ENCODE assay signal across 8 cellular contexts in the genomic region with DNA sequence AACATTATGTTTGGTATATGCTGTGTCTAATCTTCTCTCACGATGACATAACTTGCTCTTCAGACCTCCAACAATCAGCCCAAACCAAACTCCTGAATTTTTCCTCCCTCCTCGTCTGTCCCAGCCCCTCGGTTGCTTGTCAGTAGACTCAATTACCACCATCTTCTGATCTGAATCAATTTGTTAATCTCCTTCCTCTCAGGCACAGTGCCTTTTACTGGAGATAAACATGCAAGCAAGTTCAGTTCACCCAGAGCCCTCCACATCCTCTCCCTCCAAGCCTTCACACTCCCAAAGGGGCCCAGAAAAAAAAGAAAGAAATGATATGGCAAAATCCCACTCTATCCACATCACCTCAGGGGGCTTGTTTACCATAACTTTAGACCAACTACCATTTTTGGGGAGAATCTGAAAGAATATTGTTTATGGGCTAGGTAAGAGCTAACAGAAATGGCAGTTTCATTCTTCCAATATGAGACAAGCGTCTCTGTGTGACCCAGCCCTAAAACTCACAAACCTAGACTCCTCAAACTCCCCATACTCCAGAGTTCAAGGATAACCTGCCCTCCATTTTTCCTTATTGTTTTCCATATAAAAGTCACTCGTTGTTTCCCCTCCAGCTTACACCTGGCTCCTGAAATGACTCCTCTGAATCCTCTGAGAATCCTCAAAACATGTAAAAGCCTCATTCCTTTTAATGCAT. TPM values are rescaled to one million over a fixed set of nuclear protein-coding genes. Genes with fewer than 3 reads are reported as not detected.
DNase-seq lines count a peak whose midpoint lies in the region; ATAC-seq, FAIRE-seq and TF ChIP-seq lines count a peak whose summit lies in the region.

No MANE protein-coding gene starts in this region.

- H3K27me3 ChIP-seq in HepG2 (ENCODE audit: control insufficient read depth in 1 of 2, insufficient read depth in 2 of 2, low read length in 2 of 2) (no peaks in the 10 kb centered on the region; a peak in 2 of 5 replicates), tibial artery (no peaks in the 10 kb centered on the region)

- no peaks in the 10 kb centered on the region; the same call in 1 of the 2 replicates for H4K20me1 ChIP-seq in HepG2 (ENCODE audit: insufficient read depth, low read length)

- H3K36me3 Mint-ChIP-seq in activated T-cell treated with anti-CD3 and anti-CD28 coated beads, Interleukin-2, amount 50 U/mL, for 4 hours (ENCODE audit: insufficient read depth), result no peaks in the 10 kb centered on the region
- no peaks in the 10 kb centered on the region for H3K36me3 Mint-ChIP-seq in activated naive CD8-positive, alpha-beta T cell treated with anti-CD3 and anti-CD28 coated beads, Interleukin-2, amount 50 U/mL, for 24 hours (ENCODE audit: low read depth)

- H3K36me3 ChIP-seq in HepG2 (replicated peaks in 1 of 2; ENCODE audit: control insufficient read depth in 1 of 2, insufficient read depth in 2 of 2, low read length in 2 of 2) (no peaks in the 10 kb centered on the region), tibial artery (no peaks in the 10 kb centered on the region)

- H3K9ac ChIP-seq in HepG2 (ENCODE audit: insufficient read depth, low read depth, low read length), result peak overlapping the region; percentile 86

- H2AFZ ChIP-seq in HepG2 (ENCODE audit: low read length), result no peak overlapping the region

- CTCF ChIA-PET in HepG2 (lab: Yijun Ruan, JAX; ENCODE audit: low intra/inter-chr PET ratio, low total read pairs), result no interaction called here

- no peak for TF ChIP-seq EP300 in HepG2 (IDR thresholded peaks at IDR 0.05; ENCODE audit: low read depth in 2 of 2, low read length in 2 of 2)
- no peak for TF ChIP-seq EP300 in HepG2 (CRISPR knock-in tag; IDR thresholded peaks at IDR 0.05; ENCODE audit: borderline replicate concordance)

- intact Hi-C loops in HepG2 (cut with micrococcal nuclease; ENCODE audit: unreplicated experiment) (loop anchor here (5.0 kb wide), 2 partner anchors 44 to 114 kb away; no protein-coding TSS in a partner anchor), tibial artery (cut with DNase I; ENCODE audit: low total_unique reads) (loop anchor here (5.0 kb wide), 1 partner anchor 109 kb away; no protein-coding TSS in a partner anchor)

- H3K4me3 Mint-ChIP-seq in activated T-cell treated with anti-CD3 and anti-CD28 coated beads, Interleukin-2, amount 50 U/mL, for 4 hours, result peak overlapping the region; percentile 87
- peak overlapping the region; percentile 91 for H3K4me3 Mint-ChIP-seq in activated naive CD8-positive, alpha-beta T cell treated with anti-CD3 and anti-CD28 coated beads, Interleukin-2, amount 50 U/mL, for 24 hours

- no peaks in the 10 kb centered on the region for H3K27me3 Mint-ChIP-seq in activated T-cell treated with anti-CD3 and anti-CD28 coated beads, Interleukin-2, amount 50 U/mL, for 4 hours (ENCODE audit: low read depth)
- H3K27me3 Mint-ChIP-seq in activated naive CD8-positive, alpha-beta T cell treated with anti-CD3 and anti-CD28 coated beads, Interleukin-2, amount 50 U/mL, for 24 hours, result no peaks in the 10 kb centered on the region

- POLR2A ChIA-PET in HepG2 (lab: Yijun Ruan, JAX), result interaction anchor here (0.7 to 5.2 kb wide), 5 partner anchors 12 to 114 kb away, joined by 3 to 80 read pairs (median 4); no protein-coding TSS in a partner anchor

- peaks cover 54% of the 10 kb centered on the region for H3K79me2 ChIP-seq in HepG2 (ENCODE audit: insufficient read depth, low read length)

- no peaks in the 10 kb centered on the region for H3K9me3 Mint-ChIP-seq in activated T-cell treated with anti-CD3 and anti-CD28 coated beads, Interleukin-2, amount 50 U/mL, for 4 hours
- no peaks in the 10 kb centered on the region for H3K9me3 Mint-ChIP-seq in activated naive CD8-positive, alpha-beta T cell treated with anti-CD3 and anti-CD28 coated beads, Interleukin-2, amount 50 U/mL, for 24 hours

- peak overlapping the region; percentile 67 for H3K27ac Mint-ChIP-seq in activated naive CD8-positive, alpha-beta T cell treated with anti-CD3 and anti-CD28 coated beads, Interleukin-2, amount 50 U/mL, for 24 hours

- TF ChIP-seq RAD21 in HepG2 (CRISPR knock-in tag; IDR thresholded peaks at IDR 0.05), result no peak

- H3K4me1 ChIP-seq in HepG2 (ENCODE audit: insufficient read depth, low read length) (peaks cover 66% of the 10 kb centered on the region), tibial artery (peaks cover 0 to 53% (median 30%) of the 10 kb centered on the region in 4 donors)

- in situ Hi-C loops in HepG2 (cut with HindIII; ENCODE audit: extremely low pct_ligation_motif_present, low pct_unique_long_range_greater_than_20kb), result loop anchor here (5.0 kb wide), 1 partner anchor 114 kb away; no protein-coding TSS in a partner anchor

- H3K4me3 ChIP-seq in HepG2 (replicated peaks in 1 of 3; ENCODE audit: insufficient read depth in 1 of 3, low read depth in 2 of 3, low read length in 3 of 3), result peak overlapping the region; percentile 92 to 94 (median 92)
- H3K4me3 ChIP-seq in tibial artery, result peak overlapping the region; percentile 94 to 99

- peaks cover 39% of the 10 kb centered on the region for H3K4me1 Mint-ChIP-seq in activated T-cell treated with anti-CD3 and anti-CD28 coated beads, Interleukin-2, amount 50 U/mL, for 4 hours (ENCODE audit: low read depth)
- H3K4me1 Mint-ChIP-seq in activated naive CD8-positive, alpha-beta T cell treated with anti-CD3 and anti-CD28 coated beads, Interleukin-2, amount 50 U/mL, for 24 hours, result peaks cover 42% of the 10 kb centered on the region

- WGBS in HepG2 (ENCODE audit: low lambda C conversion rate), result 5% methylated on average over 5 of the region's 5 CpGs

- no TSS peak for BruUV-seq in HepG2 (replicated peaks; lab: Mats Ljungman, UMichigan)

- no peak for ATAC-seq in activated T-cell treated with anti-CD3 and anti-CD28 coated beads, Interleukin-2, amount 50 U/mL, for 4 hours
- no peak for ATAC-seq in activated naive CD8-positive, alpha-beta T cell treated with anti-CD3 and anti-CD28 coated beads, Interleukin-2, amount 50 U/mL, for 24 hours
- no peak for ATAC-seq in HepG2

- FAIRE-seq in HepG2 (lab: Jason Lieb, UNC), result no peak
- FAIRE-seq in urothelium cell line (lab: Jason Lieb, UNC), result no peak
- FAIRE-seq in RCC 7860 (lab: Jason Lieb, UNC), result no peak

- TF ChIP-seq POLR2A in HepG2 (IDR thresholded peaks at IDR 0.05; ENCODE audit: insufficient read depth in 1 of 2, low read depth in 2 of 2, low read length in 2 of 2), result no peak

- DNase-seq in activated T-cell treated with anti-CD3 and anti-CD28 coated beads, Interleukin-2, amount 50 U/mL, for 4 hours, result no peak
- no peak for DNase-seq in activated T-cell treated with anti-CD3 and anti-CD28 coated beads, Interleukin-2, amount 50 U/mL, for 1 hour
- no peak for DNase-seq in activated naive CD8-positive, alpha-beta T cell treated with anti-CD3 and anti-CD28 coated beads, Interleukin-2, amount 50 U/mL, for 24 hours
- no peak for DNase-seq in HepG2 (ENCODE audit: low spot score)
- DNase-seq in tibial artery, result no peak
- no peak for DNase-seq in urothelium cell line (ENCODE audit: low spot score)
- no peak for DNase-seq in RPMI8226
- no peak for DNase-seq in RCC 7860 (ENCODE audit: low spot score)

- peak overlapping the region; percentile 99 for H3K4me2 ChIP-seq in HepG2 (ENCODE audit: low read depth, low read length)

- H3K27ac ChIP-seq in HepG2 (ENCODE audit: extremely low read length, insufficient read depth, low read length) (peak overlapping the region; percentile 82), tibial artery (peak overlapping the region; percentile 93 to 98)

- H3K9me3 ChIP-seq in HepG2 (ENCODE audit: low read length) (no peaks in the 10 kb centered on the region), tibial artery (no peaks in the 10 kb centered on the region)

- TF ChIP-seq CTCF in HepG2 (CRISPR knock-in tag; IDR thresholded peaks at IDR 0.05) (no peak), tibial artery (IDR thresholded peaks at IDR 0.05) (no peak)

TF ChIP-seq in HepG2, 621 proteins besides CTCF, POLR2A, EP300 and RAD21 (continues in another document):
- TF ChIP-seq ZNF430 (CRISPR knock-in tag; IDR thresholded peaks at IDR 0.05), result no peak

RNA-seq across cellular contexts. Expression of gene TEX2, which starts 1.5 kb away (rescaled TPM):
- 10 to 100 TPM; 18.4 to 20.4 (median 19.9) TPM for total RNA-seq in activated T-cell treated with anti-CD3 and anti-CD28 coated beads, Interleukin-2, amount 50 U/mL, for 4 hours
- total RNA-seq in HepG2 (2016; rRNA removed; fragmentation: Illumina TruSeq; extraction: Trizol), result 33.6 and 37.7 TPM in 2 replicates
- total RNA-seq in HepG2 (2016; cell fraction: cytosol; rRNA removed; fragmentation: Illumina TruSeq; extraction: Trizol; ENCODE audit: low read depth), result 39.3 and 46.4 TPM in 2 replicates
- 34.0 and 36.8 TPM in 2 replicates for total RNA-seq in HepG2 (2016; cell fraction: insoluble cytoplasmic fraction; rRNA removed; fragmentation: Illumina TruSeq; extraction: Trizol)
- 31.0 and 33.3 TPM in 2 replicates for total RNA-seq in HepG2 (2016; cell fraction: membrane; rRNA removed; fragmentation: Illumina TruSeq; extraction: Trizol)
- 34.2 and 45.0 TPM in 2 replicates for total RNA-seq in HepG2 (2016; cell fraction: nucleus; rRNA removed; fragmentation: Illumina TruSeq; extraction: Trizol)
- 20.5 and 21.4 TPM in 2 replicates for polyA plus RNA-seq in HepG2 (2011; rRNA removed)
- 16.3 and 20.0 TPM in 2 replicates for polyA plus RNA-seq in HepG2 (2011; cell fraction: cytosol; rRNA removed)
- 17.9 and 18.8 TPM in 2 replicates for polyA plus RNA-seq in HepG2 (2011; cell fraction: nucleus; rRNA removed)
- 19.2 and 20.2 TPM in 2 replicates for polyA plus RNA-seq in HepG2 (2012)
- polyA plus RNA-seq in HepG2 (2016; cell fraction: cytosol; fragmentation: Illumina TruSeq; extraction: Trizol; ENCODE audit: low read depth), result 3.9 and 4.4 TPM in 2 replicates
- polyA plus RNA-seq in HepG2 (2016; cell fraction: insoluble cytoplasmic fraction; fragmentation: Illumina TruSeq; extraction: Trizol; ENCODE audit: low read depth), result 23.0 and 24.7 TPM in 2 replicates
- 10.7 and 11.7 TPM in 2 replicates for polyA plus RNA-seq in HepG2 (2016; cell fraction: membrane; fragmentation: Illumina TruSeq; extraction: Trizol; ENCODE audit: low read depth)
- 36.0 and 41.1 TPM in 2 replicates for polyA plus RNA-seq in HepG2 (2016; cell fraction: nucleus; fragmentation: Illumina TruSeq; extraction: Trizol; ENCODE audit: insufficient read depth, low read depth)
- 27.3 and 38.7 TPM in 2 replicates for polyA minus RNA-seq in HepG2 (2011; rRNA and poly(A)+ RNA removed; ENCODE audit: low replicate concordance)
- 16.9 and 17.5 TPM in 2 replicates for polyA minus RNA-seq in HepG2 (2011; cell fraction: cytosol; rRNA and poly(A)+ RNA removed)
- 29.2 and 37.3 TPM in 2 replicates for polyA minus RNA-seq in HepG2 (2011; cell fraction: nucleus; rRNA and poly(A)+ RNA removed)
